7 cellular contexts compared by ENCODE assay signal in the genomic region with DNA sequence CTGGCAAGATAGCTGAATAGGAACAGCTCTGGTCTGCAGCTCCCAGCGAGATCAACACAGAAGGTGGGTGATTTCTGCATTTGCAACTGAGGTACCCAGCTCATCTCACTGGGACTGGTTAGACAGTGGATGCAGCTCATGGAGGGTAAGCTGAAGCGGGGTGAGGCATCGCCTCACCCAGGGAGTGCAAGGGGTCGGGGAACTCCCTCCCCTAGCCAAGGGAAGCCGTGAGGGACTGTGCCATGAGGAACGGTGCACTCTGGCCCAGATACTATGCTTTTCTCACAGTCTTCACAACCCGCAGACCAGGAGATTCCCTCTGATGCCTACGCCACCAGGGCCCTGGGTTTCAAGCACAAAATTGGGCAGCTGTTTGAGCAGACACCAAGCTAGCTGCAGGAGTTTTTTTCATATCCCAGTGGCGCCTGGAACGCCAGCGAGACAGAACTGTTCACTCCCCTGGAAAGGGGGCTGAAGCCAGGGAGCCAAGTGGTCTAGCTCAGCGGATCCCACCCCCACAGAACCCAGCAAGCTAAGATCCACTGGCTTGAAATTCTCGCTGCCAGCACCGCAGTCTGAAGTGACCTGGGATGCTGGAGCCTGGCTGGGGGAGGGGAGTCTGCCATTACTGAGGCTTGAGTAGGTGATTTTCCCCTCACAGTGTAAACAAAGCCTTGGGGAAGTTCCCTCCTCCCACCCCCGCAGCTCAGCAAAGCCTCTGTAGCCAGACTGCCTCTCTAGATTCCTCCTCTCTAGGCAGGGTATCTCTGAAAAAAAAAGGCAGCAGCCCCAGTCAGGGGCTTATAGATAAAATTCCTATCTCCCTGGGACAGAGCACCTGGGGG. TPM values are rescaled to one million over a fixed set of nuclear protein-coding genes. Genes with fewer than 3 reads are reported as not detected.
DNase-seq lines count a peak whose midpoint lies in the region; TF ChIP-seq lines count a peak whose summit lies in the region.
"Not testable (repeated sequence)": the region's sequence is repeated elsewhere in the genome, so short reads cannot be mapped to it uniquely, and the experiment has no call there.

No MANE protein-coding gene starts in this region.

- DNase-seq in NCI-H2029 (lab: John Stamatoyannopoulos, UW), result peak; percentile 75
- DNase-seq in NCI-H748 treated with DMSO at 0.1 percent for 48 hours (lab: John Stamatoyannopoulos, UW), result peak; percentile 32
- not testable (repeated sequence) for DNase-seq in activated T-cell treated with anti-CD3 and anti-CD28 coated beads, Interleukin-2, amount 50 U/mL, for 24 hours
- peak; percentile 65 for DNase-seq in ecto neural progenitor cell (ENCODE audit: low spot score)
- peak; percentile 35 for DNase-seq in kidney tubule cell (ENCODE audit: low spot score)
- peak; percentile 33 for DNase-seq in renal cortical epithelial cell (ENCODE audit: low read depth)

- POLR2A ChIA-PET in HEK293 (lab: Yijun Ruan, JAX), result not testable (repeated sequence)

- CTCF ChIA-PET in HEK293 (lab: Yijun Ruan, JAX), result interaction anchor here (0.6 to 1.2 kb wide), 2 partner anchors 19 to 1481 kb away, joined by 3 read pairs; no protein-coding TSS in a partner anchor

- H3K4me3 ChIP-seq in HEK293 (ENCODE audit: low read depth, low read length), result peak overlapping the region; percentile 17; the same call in 1 of the 2 replicates

- H3K36me3 ChIP-seq in HEK293 (ENCODE audit: control insufficient read depth in 2 of 2, insufficient read depth in 1 of 2, low read length in 2 of 2), result not testable (repeated sequence)

- not testable (repeated sequence) for H3K36me3 Mint-ChIP-seq in activated T-cell treated with anti-CD3 and anti-CD28 coated beads, Interleukin-2, amount 50 U/mL, for 24 hours (ENCODE audit: low read depth)

- H3K4me1 Mint-ChIP-seq in activated T-cell treated with anti-CD3 and anti-CD28 coated beads, Interleukin-2, amount 50 U/mL, for 24 hours (ENCODE audit: low read depth), result peaks cover 16% of the 10 kb centered on the region

- H3K27me3 Mint-ChIP-seq in activated T-cell treated with anti-CD3 and anti-CD28 coated beads, Interleukin-2, amount 50 U/mL, for 24 hours, result not testable (repeated sequence)

- TF ChIP-seq CTCF in HEK293 (tag by site-specific recombination; IDR thresholded peaks at IDR 0.05), result not testable (repeated sequence)

- not testable (repeated sequence) for H3K27ac ChIP-seq in HEK293 (ENCODE audit: extremely low read depth, low read depth, low read length)

- not testable (repeated sequence) for H3K4me1 ChIP-seq in HEK293 (ENCODE audit: control insufficient read depth, insufficient read depth, low read length)

- not testable (repeated sequence) for H3K9me3 ChIP-seq in HEK293 (ENCODE audit: control insufficient read depth, insufficient read depth, low read depth, low read length)

- not testable (repeated sequence) for H3K4me3 Mint-ChIP-seq in activated T-cell treated with anti-CD3 and anti-CD28 coated beads, Interleukin-2, amount 50 U/mL, for 24 hours

- peak overlapping the region; percentile 18 for H3K27ac Mint-ChIP-seq in activated T-cell treated with anti-CD3 and anti-CD28 coated beads, Interleukin-2, amount 50 U/mL, for 24 hours

- not testable (repeated sequence) for H3K9me3 Mint-ChIP-seq in activated T-cell treated with anti-CD3 and anti-CD28 coated beads, Interleukin-2, amount 50 U/mL, for 24 hours

TF ChIP-seq in HEK293, 187 proteins besides CTCF, POLR2A, EP300 and RAD21:
- peak; percentile 61; the same call in 1 of the 2 replicates for TF ChIP-seq ZIC2 (tag by site-specific recombination; IDR thresholded peaks at IDR 0.05)
- TF ChIP-seq EGR2 (tag by site-specific recombination; IDR thresholded peaks at IDR 0.05; ENCODE audit: low read depth), result peak; percentile 76
- TF ChIP-seq, protein P1, sequence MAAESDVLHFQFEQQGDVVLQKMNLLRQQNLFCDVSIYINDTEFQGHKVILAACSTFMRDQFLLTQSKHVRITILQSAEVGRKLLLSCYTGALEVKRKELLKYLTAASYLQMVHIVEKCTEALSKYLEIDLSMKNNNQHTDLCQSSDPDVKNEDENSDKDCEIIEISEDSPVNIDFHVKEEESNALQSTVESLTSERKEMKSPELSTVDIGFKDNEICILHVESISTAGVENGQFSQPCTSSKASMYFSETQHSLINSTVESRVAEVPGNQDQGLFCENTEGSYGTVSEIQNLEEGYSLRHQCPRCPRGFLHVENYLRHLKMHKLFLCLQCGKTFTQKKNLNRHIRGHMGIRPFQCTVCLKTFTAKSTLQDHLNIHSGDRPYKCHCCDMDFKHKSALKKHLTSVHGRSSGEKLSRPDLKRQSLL (tag by site-specific recombination; IDR thresholded peaks at IDR 0.05), result peak; percentile 82; the same call in 1 of the 2 replicates
- peak; percentile 92 for TF ChIP-seq ZSCAN16 (tag by site-specific recombination; IDR thresholded peaks at IDR 0.05)
- peak; percentile 75 for TF ChIP-seq ZBTB48 (tag by site-specific recombination; IDR thresholded peaks at IDR 0.05)
- peak; percentile 76 for TF ChIP-seq ZFHX2 (tag by site-specific recombination; conservative IDR thresholded peaks at IDR 0.05)
- TF ChIP-seq, protein P2, sequence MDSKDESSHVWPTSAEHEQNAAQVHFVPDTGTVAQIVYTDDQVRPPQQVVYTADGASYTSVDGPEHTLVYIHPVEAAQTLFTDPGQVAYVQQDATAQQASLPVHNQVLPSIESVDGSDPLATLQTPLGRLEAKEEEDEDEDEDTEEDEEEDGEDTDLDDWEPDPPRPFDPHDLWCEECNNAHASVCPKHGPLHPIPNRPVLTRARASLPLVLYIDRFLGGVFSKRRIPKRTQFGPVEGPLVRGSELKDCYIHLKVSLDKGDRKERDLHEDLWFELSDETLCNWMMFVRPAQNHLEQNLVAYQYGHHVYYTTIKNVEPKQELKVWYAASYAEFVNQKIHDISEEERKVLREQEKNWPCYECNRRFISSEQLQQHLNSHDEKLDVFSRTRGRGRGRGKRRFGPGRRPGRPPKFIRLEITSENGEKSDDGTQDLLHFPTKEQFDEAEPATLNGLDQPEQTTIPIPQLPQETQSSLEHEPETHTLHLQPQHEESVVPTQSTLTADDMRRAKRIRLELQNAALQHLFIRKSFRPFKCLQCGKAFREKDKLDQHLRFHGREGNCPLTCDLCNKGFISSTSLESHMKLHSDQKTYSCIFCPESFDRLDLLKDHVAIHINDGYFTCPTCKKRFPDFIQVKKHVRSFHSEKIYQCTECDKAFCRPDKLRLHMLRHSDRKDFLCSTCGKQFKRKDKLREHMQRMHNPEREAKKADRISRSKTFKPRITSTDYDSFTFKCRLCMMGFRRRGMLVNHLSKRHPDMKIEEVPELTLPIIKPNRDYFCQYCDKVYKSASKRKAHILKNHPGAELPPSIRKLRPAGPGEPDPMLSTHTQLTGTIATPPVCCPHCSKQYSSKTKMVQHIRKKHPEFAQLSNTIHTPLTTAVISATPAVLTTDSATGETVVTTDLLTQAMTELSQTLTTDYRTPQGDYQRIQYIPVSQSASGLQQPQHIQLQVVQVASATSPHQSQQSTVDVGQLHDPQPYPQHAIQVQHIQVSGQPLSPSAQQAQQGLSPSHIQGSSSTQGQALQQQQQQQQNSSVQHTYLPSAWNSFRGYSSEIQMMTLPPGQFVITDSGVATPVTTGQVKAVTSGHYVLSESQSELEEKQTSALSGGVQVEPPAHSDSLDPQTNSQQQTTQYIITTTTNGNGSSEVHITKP (tag by site-specific recombination; IDR thresholded peaks at IDR 0.05), result peak; percentile 44

RNA-seq across cellular contexts. Expression of a gene that starts 12.1 kb away (rescaled TPM):
- total RNA-seq in renal cortical epithelial cell, result 1.6 and 10.0 TPM in 2 replicates

RNA-seq across cellular contexts. Expression of a gene that starts 12.2 kb away (rescaled TPM):
- 25.7 and 28.0 TPM in 2 replicates for total RNA-seq in renal cortical epithelial cell
